In genomic region chr16:67541391-67542263, GRCh38 we compare ENCODE assay signal across 9 cellular contexts. TPM values are rescaled to one million over a fixed set of nuclear protein-coding genes. Genes with fewer than 3 reads are reported as not detected.
DNase-seq lines count a peak whose midpoint lies in the region; ATAC-seq and TF ChIP-seq lines count a peak whose summit lies in the region.
"Had no signal": no experiment of that assay in that cellular context is flagged by ENCODE, and none has a peak within 500 bp of the region (broad histone marks: within the 10 kb centered on the region; RNA-seq: fewer than 3 reads in every experiment).

No MANE protein-coding gene starts in this region.

- no peaks in the 10 kb centered on the region for H3K27me3 Mint-ChIP-seq in Calu3 (ENCODE audit: unreplicated experiment)
- H3K27me3 Mint-ChIP-seq in chondrocyte (ENCODE audit: low read depth): no peaks in the 10 kb centered on the region

- no TSS peak for BruUV-seq in Calu3 (replicated peaks; lab: Mats Ljungman, UMichigan)

- no peak overlapping the region for H3K9ac ChIP-seq in neural cell (ENCODE audit: low read length)
- H3K9ac ChIP-seq: parathyroid adenoma had no signal

- no peak overlapping the region for H3K27ac ChIP-seq in neural cell (ENCODE audit: low read length)
- H3K27ac ChIP-seq: parathyroid adenoma had no signal

- H3K27me3 ChIP-seq in neural cell (ENCODE audit: insufficient read depth, low read depth, low read length): peaks cover 10% of the 10 kb centered on the region

- H3K27ac Mint-ChIP-seq in Calu3 (ENCODE audit: unreplicated experiment): peak overlapping the region; percentile 32
- H3K27ac Mint-ChIP-seq in chondrocyte (ENCODE audit: unreplicated experiment): peak overlapping the region; percentile 76

- DNase-seq in Calu3 (peak; percentile 55), NCI-H1092 (lab: John Stamatoyannopoulos, UW) (peak; percentile 46), chondrocyte (ENCODE audit: low spot score) (no peak), GOT3 (lab: John Stamatoyannopoulos, UW) (no peak)
- DNase-seq in central memory CD4-positive, alpha-beta T cell: no peak

- TF ChIP-seq CTCF in Calu3 (IDR thresholded peaks at IDR 0.05; ENCODE audit: unreplicated experiment) (no peak), chondrocyte (IDR thresholded peaks at IDR 0.05) (no peak), neural cell (IDR thresholded peaks at IDR 0.05; ENCODE audit: poor library complexity, severe bottlenecking) (no peak)

- H3K36me3 ChIP-seq in neural cell (ENCODE audit: insufficient read depth, low read length): no peaks in the 10 kb centered on the region

- no peaks in the 10 kb centered on the region for H3K9me2 ChIP-seq in neural cell (ENCODE audit: insufficient read depth, low read length)

- no peak overlapping the region for H3K4me3 ChIP-seq in neural cell (ENCODE audit: low read length)

- H3K79me2 ChIP-seq in neural cell (replicated peaks; ENCODE audit: insufficient read depth, low read length): no peaks in the 10 kb centered on the region
- H3K79me2 ChIP-seq: parathyroid adenoma had no signal

- no peak for TF ChIP-seq EP300 in neural cell (conservative IDR thresholded peaks at IDR 0.05; ENCODE audit: poor library complexity, severe bottlenecking)

- H3K9me3 Mint-ChIP-seq in Calu3 (ENCODE audit: low read depth, unreplicated experiment) (no peaks in the 10 kb centered on the region), chondrocyte (ENCODE audit: low read depth) (no peaks in the 10 kb centered on the region)

- H3K36me3 Mint-ChIP-seq in Calu3 (ENCODE audit: insufficient read depth, unreplicated experiment) (peaks cover 75% of the 10 kb centered on the region), chondrocyte (ENCODE audit: low read depth) (peaks cover 25% of the 10 kb centered on the region)

- no peaks in the 10 kb centered on the region for H3F3A ChIP-seq in neural cell (ENCODE audit: insufficient read depth, low read length, poor library complexity, severe bottlenecking)

- intact Hi-C loops in Calu3 (cut with micrococcal nuclease; ENCODE audit: unreplicated experiment): no loop called here

- no peak for TF ChIP-seq RAD21 in neural cell (conservative IDR thresholded peaks at IDR 0.05)

- no peak overlapping the region for H2AFZ ChIP-seq in neural cell (ENCODE audit: low read depth, low read length)
- H2AFZ ChIP-seq: parathyroid adenoma had no signal

- CTCF ChIA-PET in Calu3 (lab: Charles Lee): interaction anchor here (0.6 to 1.2 kb wide), 4 partner anchors 21 to 103 kb away, joined by 3 to 4 read pairs (median 4); partner anchors contain the start of genes CARMIL2 and CTCF

- no peak overlapping the region for H3K4me2 ChIP-seq in neural cell (ENCODE audit: low read length)

- H4K20me1 ChIP-seq in neural cell (ENCODE audit: insufficient read depth): peaks cover 4% of the 10 kb centered on the region

- H3K4me3 Mint-ChIP-seq in Calu3 (ENCODE audit: low read depth, unreplicated experiment): peak overlapping the region; percentile 18
- no peak overlapping the region for H3K4me3 Mint-ChIP-seq in chondrocyte (ENCODE audit: unreplicated experiment)

- no peaks in the 10 kb centered on the region for H3K9me3 ChIP-seq in neural cell (ENCODE audit: low read length)

- no peak for ATAC-seq in GM18498 (IDR thresholded peaks at IDR 0.05; ENCODE audit: unreplicated experiment)
- no peak for ATAC-seq in GM19395 (IDR thresholded peaks at IDR 0.05; ENCODE audit: unreplicated experiment)

- H3K4me1 Mint-ChIP-seq in Calu3 (ENCODE audit: low read depth, unreplicated experiment): peaks cover 30% of the 10 kb centered on the region
- peaks cover 36% of the 10 kb centered on the region for H3K4me1 Mint-ChIP-seq in chondrocyte (ENCODE audit: low read depth)

TF ChIP-seq in neural cell, 6 proteins besides CTCF, POLR2A, EP300 and RAD21:
- TF ChIP-seq SMC3 (conservative IDR thresholded peaks at IDR 0.05; ENCODE audit: poor library complexity) (no peak), TAF1 (IDR thresholded peaks at IDR 0.05; ENCODE audit: low read depth) (no peak), POLR2AphosphoS5 (IDR thresholded peaks at IDR 0.05) (peak; percentile 4)

RNA-seq across cellular contexts. Expression of gene RIPOR1, which starts 13.0 kb away (rescaled TPM):
- total RNA-seq in Calu3 (2022) (59.0 and 71.6 TPM in 2 replicates), chondrocyte (52.0 to 99.1 TPM (median 97.6 TPM) in 3 replicates)
- 13.2 and 15.1 TPM in 2 replicates for polyA plus RNA-seq in neural cell
- 35.2 and 36.0 TPM in 2 replicates for polyA minus RNA-seq in neural cell

RNA-seq across cellular contexts. Expression of gene CTCF, which starts 20.7 kb away (rescaled TPM):
- 50.9 and 52.1 TPM in 2 replicates for total RNA-seq in Calu3 (2022)
- total RNA-seq in chondrocyte: 31.2 to 34.2 TPM (median 32.3 TPM) in 3 replicates
- polyA plus RNA-seq in neural cell: 40.4 and 42.8 TPM in 2 replicates
- polyA minus RNA-seq in neural cell: 66.6 and 67.0 TPM in 2 replicates

RNA-seq across cellular contexts. Expression of gene AGRP, which starts 58.3 kb away (rescaled TPM):
- total RNA-seq in Calu3 (2022) (not detected in 2 replicates), chondrocyte (not detected in 3 replicates)
- not detected in 2 replicates for polyA plus RNA-seq in neural cell
- not detected in 2 replicates for polyA minus RNA-seq in neural cell

Comparison
In these comparisons a context has a peak if more than half of its experiments do, and no peak if none do; other contexts are left out.
1. DNase-seq: peak in Calu3 (single experiment) and NCI-H1092 (single experiment); none in chondrocyte (single experiment), central memory CD4-positive, alpha-beta T cell (single experiment) and GOT3 (single experiment).